In the genomic region with DNA sequence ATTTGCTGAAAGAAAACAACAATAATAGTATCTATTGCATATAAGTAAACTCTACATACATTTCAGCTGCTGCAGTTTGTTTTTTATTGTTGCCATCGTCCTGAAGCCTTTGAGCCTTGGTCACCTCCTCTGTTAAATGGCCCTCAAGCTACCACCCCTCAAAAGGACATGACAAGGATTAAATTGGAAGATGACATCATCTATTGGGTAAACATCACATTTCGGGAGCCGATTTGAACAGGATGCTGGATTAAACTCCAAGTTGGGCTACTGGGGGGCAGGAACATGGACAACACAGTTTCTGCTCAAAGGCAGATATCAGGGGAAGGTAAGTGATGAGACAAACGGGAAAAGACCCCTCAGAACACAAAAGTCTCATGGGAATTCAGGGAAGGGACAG, we compare ENCODE assay signal across 27 cellular contexts.
"Had no signal": no experiment of that assay in that cellular context is flagged by ENCODE, and none has a peak within 500 bp of the region (broad histone marks: within the 10 kb centered on the region; RNA-seq: fewer than 3 reads in every experiment).

No MANE protein-coding gene starts in this region.

- H3K36me3 ChIP-seq: esophagus squamous epithelium, gastrocnemius medialis, heart right ventricle, left lung, lower lobe of right lung had no signal

- FAIRE-seq: colon, endometrium, islet of Langerhans, keratinocyte had no signal

- DNase-seq: dermis blood vessel endothelial cell; effector CD8-positive, alpha-beta T cell; effector memory CD8-positive, alpha-beta T cell; endodermal cell; erythroblast; esophagus squamous epithelium; foreskin fibroblast; foreskin melanocyte; gastrocnemius medialis; glutamatergic neuron; head of caudate nucleus; heart right ventricle; hippocampal formation; left cardiac atrium; left lung; left ventricle myocardium superior; lower lobe of right lung; mesenchymal stem cell; mucosa of descending colon; naive B cell had no signal

- H3K27ac ChIP-seq: coronary artery, epithelial cell of prostate, esophagus squamous epithelium, gastrocnemius medialis, heart right ventricle, left lung, lower lobe of right lung had no signal

- H3K27me3 ChIP-seq: gastrocnemius medialis had no signal

- H3K4me3 ChIP-seq: coronary artery, esophagus squamous epithelium, gastrocnemius medialis, heart right ventricle, left lung, lower lobe of right lung, mucosa of descending colon had no signal

- ATAC-seq: effector memory CD8-positive, alpha-beta T cell; esophagus mucosa; gastrocnemius medialis; heart right ventricle; left cardiac atrium; left lung; left ventricle myocardium superior; lower lobe of right lung; mucosa of descending colon had no signal

- H3K9me3 ChIP-seq: esophagus squamous epithelium, gastrocnemius medialis, heart right ventricle, left lung, lower lobe of right lung, mucosa of descending colon had no signal

- H3K4me1 ChIP-seq: esophagus squamous epithelium, heart right ventricle, left lung, lower lobe of right lung had no signal
